8 cellular contexts compared by ENCODE assay signal in genomic region chr12:94561943-94562411, GRCh38.
DNase-seq lines count a peak whose midpoint lies in the region; ATAC-seq and TF ChIP-seq lines count a peak whose summit lies in the region.

No MANE protein-coding gene starts in this region.

- peak overlapping the region in 1 of 4 donors; percentile 11 for H3K4me3 ChIP-seq in esophagus muscularis mucosa

- no peaks in the 10 kb centered on the region for H3K27me3 ChIP-seq in esophagus muscularis mucosa

- no peak for TF ChIP-seq POLR2A in esophagus muscularis mucosa (IDR thresholded peaks at IDR 0.05; ENCODE audit: low read depth)

- DNase-seq in ELF-1 (ENCODE audit: low read depth, low spot score) = peak; percentile 62
- peak; percentile 74 to 98 (median 84) for DNase-seq in posterior cingulate gyrus
- DNase-seq in esophagus muscularis mucosa (ENCODE audit: extremely low spot score) = no peak
- no peak for DNase-seq in HuH-7.5 (ENCODE audit: low spot score)
- DNase-seq in activated CD8-positive, alpha-beta memory T cell treated with anti-CD3 and anti-CD28 coated beads for 24 hours = no peak

- peak overlapping the region in 2 of 4 donors; percentile 5 to 15 for H3K27ac ChIP-seq in esophagus muscularis mucosa (replicated peaks in 1 of 4)

- H3K9me3 Mint-ChIP-seq in brain = peaks cover 0 to 10% (median 0%) of the 10 kb centered on the region in 5 experiments

- H3K9me3 ChIP-seq in esophagus muscularis mucosa = no peaks in the 10 kb centered on the region

- no peak for TF ChIP-seq CTCF in brain (conservative IDR thresholded peaks at IDR 0.05)
- no peak for TF ChIP-seq CTCF in esophagus muscularis mucosa (IDR thresholded peaks at IDR 0.05)

- H3K4me3 Mint-ChIP-seq in brain = peak overlapping the region in 3 of 5 experiments; percentile 29 to 54 (median 47)

- peaks cover 0 to 13% (median 5%) of the 10 kb centered on the region in 4 donors for H3K4me1 ChIP-seq in esophagus muscularis mucosa

- no peak for TF ChIP-seq EP300 in esophagus muscularis mucosa (IDR thresholded peaks at IDR 0.05)

- peaks cover 4% of the 10 kb centered on the region for H3K27me3 Mint-ChIP-seq in brain

- peak; percentile 81 for ATAC-seq in GM19397 (IDR thresholded peaks at IDR 0.05; ENCODE audit: unreplicated experiment)
- ATAC-seq in HG03280 (IDR thresholded peaks at IDR 0.05; ENCODE audit: unreplicated experiment) = peak; percentile 83

- peak overlapping the region in 4 of 5 experiments; percentile 35 to 96 (median 74) for H3K27ac Mint-ChIP-seq in brain

- H3K4me1 Mint-ChIP-seq in brain = peaks cover 68% of the 10 kb centered on the region

- H3K36me3 ChIP-seq in esophagus muscularis mucosa = no peaks in the 10 kb centered on the region

- intact Hi-C loops in posterior cingulate gyrus (cut with DNase I) (loop anchor here (5.0 kb wide), 1 partner anchor 55 kb away; no protein-coding TSS in a partner anchor), esophagus muscularis mucosa (cut with DNase I) (no loop called here)

- WGBS in esophagus muscularis mucosa = 52% methylated on average over 10 of the region's 11 CpGs

- H3K36me3 Mint-ChIP-seq in brain = no peaks in the 10 kb centered on the region

Comparison
In these comparisons a context has a peak if more than half of its experiments do, and no peak if none do; other contexts are left out.
1. DNase-seq: peak in ELF-1 (single experiment) and posterior cingulate gyrus (10 of 10); none in esophagus muscularis mucosa (single experiment), HuH-7.5 (single experiment) and activated CD8-positive, alpha-beta memory T cell treated with anti-CD3 and anti-CD28 coated beads for 24 hours (single experiment).